ENCODE assay signal across 1 cellular context in genomic region chr19:5992756-5993155, GRCh38.
TF ChIP-seq lines count a peak whose summit lies in the region.

No MANE protein-coding gene starts in this region.

TF ChIP-seq in IMR-90, 13 proteins besides CTCF, POLR2A, EP300 and RAD21:
- TF ChIP-seq RFX5 (IDR thresholded peaks at IDR 0.05; ENCODE audit: low read depth, low read length) (no peak), MXI1 (IDR thresholded peaks at IDR 0.05; ENCODE audit: borderline replicate concordance, low read depth, low read length) (no peak), MAZ (IDR thresholded peaks at IDR 0.05; ENCODE audit: borderline replicate concordance, low read depth, low read length) (no peak), NFE2L2 (IDR thresholded peaks at IDR 0.05; ENCODE audit: low read depth, low read length) (no peak), SMC3 (IDR thresholded peaks at IDR 0.05; ENCODE audit: low read depth, low read length) (no peak), FOS (IDR thresholded peaks at IDR 0.05; ENCODE audit: low read depth, low read length) (no peak), MAFK (IDR thresholded peaks at IDR 0.05; ENCODE audit: low read depth, low read length) (no peak), CEBPB (IDR thresholded peaks at IDR 0.05; ENCODE audit: low read depth, low read length) (no peak), CHD1 (IDR thresholded peaks at IDR 0.05; ENCODE audit: low read depth, low read length) (no peak), USF2 (IDR thresholded peaks at IDR 0.05; ENCODE audit: low read depth, low read length) (no peak), BHLHE40 (IDR thresholded peaks at IDR 0.05; ENCODE audit: low read depth, low read length) (no peak), RCOR1 (IDR thresholded peaks at IDR 0.05; ENCODE audit: insufficient replicate concordance, low read length) (no peak)
- TF ChIP-seq, protein P1, sequence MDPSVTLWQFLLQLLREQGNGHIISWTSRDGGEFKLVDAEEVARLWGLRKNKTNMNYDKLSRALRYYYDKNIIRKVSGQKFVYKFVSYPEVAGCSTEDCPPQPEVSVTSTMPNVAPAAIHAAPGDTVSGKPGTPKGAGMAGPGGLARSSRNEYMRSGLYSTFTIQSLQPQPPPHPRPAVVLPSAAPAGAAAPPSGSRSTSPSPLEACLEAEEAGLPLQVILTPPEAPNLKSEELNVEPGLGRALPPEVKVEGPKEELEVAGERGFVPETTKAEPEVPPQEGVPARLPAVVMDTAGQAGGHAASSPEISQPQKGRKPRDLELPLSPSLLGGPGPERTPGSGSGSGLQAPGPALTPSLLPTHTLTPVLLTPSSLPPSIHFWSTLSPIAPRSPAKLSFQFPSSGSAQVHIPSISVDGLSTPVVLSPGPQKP (IDR thresholded peaks at IDR 0.05; ENCODE audit: borderline replicate concordance, low read depth, low read length) = no peak
